Comparison of ENCODE assay signal across 8 cellular contexts in the genomic region with DNA sequence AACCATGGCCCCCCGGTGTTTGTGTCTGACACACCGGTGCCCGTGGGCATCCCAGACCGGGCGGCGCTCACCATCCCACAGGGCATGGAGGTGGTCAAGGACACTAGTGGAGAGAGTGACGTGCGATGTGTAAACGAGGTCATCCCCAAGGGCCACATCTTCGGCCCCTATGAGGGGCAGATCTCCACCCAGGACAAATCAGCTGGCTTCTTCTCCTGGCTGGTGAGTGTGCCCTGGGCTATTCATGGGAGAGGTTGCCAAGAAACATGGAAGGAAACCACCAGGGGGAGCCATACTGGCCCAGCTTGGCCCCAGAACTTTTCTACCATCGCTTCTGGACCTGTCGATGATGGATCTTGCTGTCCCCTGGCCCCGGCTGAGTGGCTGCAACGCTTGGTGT. TPM values are rescaled to one million over a fixed set of nuclear protein-coding genes. Genes with fewer than 3 reads are reported as not detected.
DNase-seq lines count a peak whose midpoint lies in the region; ATAC-seq and TF ChIP-seq lines count a peak whose summit lies in the region.

No MANE protein-coding gene starts in this region.

- H3K36me3 Mint-ChIP-seq in type B pancreatic cell, result no peaks in the 10 kb centered on the region
- no peaks in the 10 kb centered on the region for H3K36me3 Mint-ChIP-seq in activated naive CD4-positive, alpha-beta T cell treated with anti-CD3 and anti-CD28 coated beads, Interleukin-2, amount 10 ng/mL, durations not matched to agents 7 days and 5 days

- H3K4me1 Mint-ChIP-seq in type B pancreatic cell (ENCODE audit: unreplicated experiment), result peaks cover 24% of the 10 kb centered on the region
- H3K4me1 Mint-ChIP-seq in activated naive CD4-positive, alpha-beta T cell treated with anti-CD3 and anti-CD28 coated beads, Interleukin-2, amount 10 ng/mL, durations not matched to agents 7 days and 5 days, result peaks cover 3% of the 10 kb centered on the region

- peaks cover 0 to 47% (median 23%) of the 10 kb centered on the region in 9 donors for H3K36me3 ChIP-seq in heart left ventricle
- no peaks in the 10 kb centered on the region for H3K36me3 ChIP-seq in Peyer's patch

- intact Hi-C loops in heart left ventricle (cut with DNase I), result loop anchor here in 5 of 10 donors (2.0 to 5.0 kb wide), 4 partner anchors 26 to 109 kb away; partner anchors contain the start of gene PRDM11 (in 3 of the 5)
- intact Hi-C loops in left cardiac atrium (cut with DNase I), result no loop called here

- H3K27ac Mint-ChIP-seq in type B pancreatic cell, result no peak overlapping the region
- H3K27ac Mint-ChIP-seq in activated naive CD4-positive, alpha-beta T cell treated with anti-CD3 and anti-CD28 coated beads, Interleukin-2, amount 10 ng/mL, durations not matched to agents 7 days and 5 days, result no peak overlapping the region

- TF ChIP-seq CTCF in heart left ventricle (IDR thresholded peaks at IDR 0.05) (peak; percentile 37 to 67 (median 56)), Peyer's patch (IDR thresholded peaks at IDR 0.05) (peak in 4 of 6 experiments; percentile 42 to 55 (median 50)), type B pancreatic cell (conservative IDR thresholded peaks at IDR 0.05) (peak; percentile 66)

- 88 to 92% (median 91%) methylated on average over 14 of the region's 14 CpGs for WGBS in heart left ventricle, 4 donors

- H3K4me1 ChIP-seq in heart left ventricle (peaks cover 0 to 40% (median 24%) of the 10 kb centered on the region in 12 donors), Peyer's patch (peaks cover 0 to 13% (median 8%) of the 10 kb centered on the region in 4 donors)

- TF ChIP-seq POLR2A in heart left ventricle (IDR thresholded peaks at IDR 0.05), result no peak
- TF ChIP-seq POLR2A in Peyer's patch (IDR thresholded peaks at IDR 0.05), result no peak

- ATAC-seq in heart left ventricle (peak in 1 of 4 donors; percentile 8), left cardiac atrium (no peak), HG03095 (IDR thresholded peaks at IDR 0.05; ENCODE audit: unreplicated experiment) (no peak), GM19351 (IDR thresholded peaks at IDR 0.05; ENCODE audit: unreplicated experiment) (no peak)

- H3K9me3 ChIP-seq in heart left ventricle (no peaks in the 10 kb centered on the region), Peyer's patch (no peaks in the 10 kb centered on the region)

- no peak overlapping the region for H3K4me3 Mint-ChIP-seq in type B pancreatic cell
- no peak overlapping the region for H3K4me3 Mint-ChIP-seq in activated naive CD4-positive, alpha-beta T cell treated with anti-CD3 and anti-CD28 coated beads, Interleukin-2, amount 10 ng/mL, durations not matched to agents 7 days and 5 days

- no peaks in the 10 kb centered on the region for H3K9me3 Mint-ChIP-seq in type B pancreatic cell
- no peaks in the 10 kb centered on the region for H3K9me3 Mint-ChIP-seq in activated naive CD4-positive, alpha-beta T cell treated with anti-CD3 and anti-CD28 coated beads, Interleukin-2, amount 10 ng/mL, durations not matched to agents 7 days and 5 days

- DNase-seq in heart left ventricle, result peak in 3 of 5 donors; percentile 33 to 42 (median 36)
- DNase-seq in left cardiac atrium, result no peak
- DNase-seq in Peyer's patch, result peak in 1 of 3 donors; percentile 58
- DNase-seq in glomerular visceral epithelial cell (ENCODE audit: extremely low spot score), result peak; percentile 17
- no peak for DNase-seq in type B pancreatic cell (ENCODE audit: extremely low spot score, unreplicated experiment)
- no peak for DNase-seq in activated naive CD4-positive, alpha-beta T cell treated with anti-CD3 and anti-CD28 coated beads, Interleukin-2, amount 10 ng/mL, durations not matched to agents 7 days and 5 days

- no peaks in the 10 kb centered on the region for H3K27me3 Mint-ChIP-seq in type B pancreatic cell
- H3K27me3 Mint-ChIP-seq in activated naive CD4-positive, alpha-beta T cell treated with anti-CD3 and anti-CD28 coated beads, Interleukin-2, amount 10 ng/mL, durations not matched to agents 7 days and 5 days, result peaks cover 37% of the 10 kb centered on the region

- CTCF ChIA-PET in activated naive CD4-positive, alpha-beta T cell treated with anti-CD3 and anti-CD28 coated beads, Interleukin-2, amount 10 ng/mL, durations not matched to agents 7 days and 5 days (lab: Charles Lee), result interaction anchor here (0.9 to 1.3 kb wide), 3 partner anchors 10 to 51 kb away, joined by 3 to 4 read pairs (median 3); no protein-coding TSS in a partner anchor

- H3K27ac ChIP-seq in heart left ventricle (no peak overlapping the region), Peyer's patch (no peak overlapping the region)

- peaks cover 0 to 12% (median 0%) of the 10 kb centered on the region in 9 donors for H3K27me3 ChIP-seq in heart left ventricle
- H3K27me3 ChIP-seq in Peyer's patch, result no peaks in the 10 kb centered on the region

- H3K4me3 ChIP-seq in heart left ventricle, result no peak overlapping the region
- no peak overlapping the region for H3K4me3 ChIP-seq in Peyer's patch

RNA-seq across cellular contexts. Expression of gene PRDM11, which starts 36.5 kb away (rescaled TPM):
- total RNA-seq in heart left ventricle, result 10 to 100 TPM; 14.7 to 29.6 (median 18.2) TPM
- polyA plus RNA-seq in heart left ventricle, result 10 to 100 TPM in 1 of 2 donors, 1 to 10 TPM in 1; 4.5 to 19.2 TPM
- 10 to 100 TPM; 16.1 to 16.3 TPM for total RNA-seq in left cardiac atrium
- 10 to 100 TPM in 1 of 4 donors, 1 to 10 TPM in 3; 4.4 to 10.7 (median 7.0) TPM for total RNA-seq in Peyer's patch
- total RNA-seq in type B pancreatic cell (ENCODE audit: low replicate concordance), result 13.6 and 24.0 TPM in 2 replicates

Comparison
In these comparisons a context has a peak if more than half of its experiments do, and no peak if none do; other contexts are left out.
1. DNase-seq: peak in heart left ventricle (3 of 5) and glomerular visceral epithelial cell (single experiment); none in left cardiac atrium (single experiment), type B pancreatic cell (single experiment) and activated naive CD4-positive, alpha-beta T cell treated with anti-CD3 and anti-CD28 coated beads, Interleukin-2, amount 10 ng/mL, durations not matched to agents 7 days and 5 days (single experiment).
2. Peak in every context shown above with its lines, with median percentiles within 50 percentile points of each other: CTCF ChIP-seq.